Comparison of ENCODE assay signal across 21 cellular contexts in genomic region chr20:50585214-50585613, GRCh38.
DNase-seq lines count a peak whose midpoint lies in the region; ATAC-seq and TF ChIP-seq lines count a peak whose summit lies in the region.
"Had no signal": no experiment of that assay in that cellular context is flagged by ENCODE, and none has a peak within 500 bp of the region (broad histone marks: within the 10 kb centered on the region; RNA-seq: fewer than 3 reads in every experiment).

No MANE protein-coding gene starts in this region.

- no peak overlapping the region for H3K4me3 ChIP-seq in neutrophil (ENCODE audit: low read depth in 1 of 2, low read length in 1 of 2)
- H3K4me3 ChIP-seq: GM12878, GM23248 had no signal

- no peak for ATAC-seq in activated naive CD8-positive, alpha-beta T cell treated with anti-CD3 and anti-CD28 coated beads, Interleukin-2, amount 10 ng/mL, durations not matched to agents 7 days and 5 days (ENCODE audit: low read depth)
- ATAC-seq in activated naive CD8-positive, alpha-beta T cell treated with anti-CD3 and anti-CD28 coated beads, Interleukin-2, amount 50 U/mL, for 24 hours = no peak
- ATAC-seq: GM12878 had no signal

- no peaks in the 10 kb centered on the region for H3K27me3 Mint-ChIP-seq in activated naive CD8-positive, alpha-beta T cell treated with anti-CD3 and anti-CD28 coated beads, Interleukin-2, amount 10 ng/mL, durations not matched to agents 7 days and 5 days
- H3K27me3 Mint-ChIP-seq in activated naive CD8-positive, alpha-beta T cell treated with anti-CD3 and anti-CD28 coated beads, Interleukin-2, amount 50 U/mL, for 24 hours = no peaks in the 10 kb centered on the region
- no peaks in the 10 kb centered on the region for H3K27me3 Mint-ChIP-seq in chondrocyte (ENCODE audit: low read depth)

- no peaks in the 10 kb centered on the region for H3K27me3 ChIP-seq in neutrophil

- H3K9me3 ChIP-seq in neutrophil = no peaks in the 10 kb centered on the region

- no peaks in the 10 kb centered on the region for H3K9me3 Mint-ChIP-seq in activated naive CD8-positive, alpha-beta T cell treated with anti-CD3 and anti-CD28 coated beads, Interleukin-2, amount 10 ng/mL, durations not matched to agents 7 days and 5 days
- H3K9me3 Mint-ChIP-seq in activated naive CD8-positive, alpha-beta T cell treated with anti-CD3 and anti-CD28 coated beads, Interleukin-2, amount 50 U/mL, for 24 hours = no peaks in the 10 kb centered on the region
- H3K9me3 Mint-ChIP-seq in chondrocyte (ENCODE audit: low read depth) = no peaks in the 10 kb centered on the region
- H3K9me3 Mint-ChIP-seq: CD8-positive, alpha-beta memory T cell had no signal

- H3K36me3 ChIP-seq in neutrophil = peaks cover 91% of the 10 kb centered on the region

- TF ChIP-seq CTCF in chondrocyte (IDR thresholded peaks at IDR 0.05) (no peak), neutrophil (IDR thresholded peaks at IDR 0.05) (no peak)

- peak overlapping the region; percentile 28 for H3K27ac Mint-ChIP-seq in activated naive CD8-positive, alpha-beta T cell treated with anti-CD3 and anti-CD28 coated beads, Interleukin-2, amount 10 ng/mL, durations not matched to agents 7 days and 5 days
- H3K27ac Mint-ChIP-seq in activated naive CD8-positive, alpha-beta T cell treated with anti-CD3 and anti-CD28 coated beads, Interleukin-2, amount 50 U/mL, for 24 hours = no peak overlapping the region
- no peak overlapping the region for H3K27ac Mint-ChIP-seq in chondrocyte (ENCODE audit: unreplicated experiment)

- H3K27ac ChIP-seq in neutrophil = peak overlapping the region; percentile 47
- H3K27ac ChIP-seq: GM23248, HL-60, KMS-11 had no signal

- H3K36me3 Mint-ChIP-seq in activated naive CD8-positive, alpha-beta T cell treated with anti-CD3 and anti-CD28 coated beads, Interleukin-2, amount 10 ng/mL, durations not matched to agents 7 days and 5 days = peaks cover 10% of the 10 kb centered on the region
- H3K36me3 Mint-ChIP-seq in activated naive CD8-positive, alpha-beta T cell treated with anti-CD3 and anti-CD28 coated beads, Interleukin-2, amount 50 U/mL, for 24 hours (ENCODE audit: low read depth) = peaks cover 20% of the 10 kb centered on the region
- H3K36me3 Mint-ChIP-seq in chondrocyte (ENCODE audit: low read depth) = peaks cover 11% of the 10 kb centered on the region

- POLR2A ChIA-PET in activated naive CD8-positive, alpha-beta T cell treated with anti-CD3 and anti-CD28 coated beads, Interleukin-2, amount 10 ng/mL, durations not matched to agents 7 days and 5 days (lab: Charles Lee) = no interaction called here

- H3K4me3 Mint-ChIP-seq in activated naive CD8-positive, alpha-beta T cell treated with anti-CD3 and anti-CD28 coated beads, Interleukin-2, amount 10 ng/mL, durations not matched to agents 7 days and 5 days = no peak overlapping the region
- H3K4me3 Mint-ChIP-seq in activated naive CD8-positive, alpha-beta T cell treated with anti-CD3 and anti-CD28 coated beads, Interleukin-2, amount 50 U/mL, for 24 hours = no peak overlapping the region
- H3K4me3 Mint-ChIP-seq in chondrocyte (ENCODE audit: unreplicated experiment) = no peak overlapping the region
- H3K4me3 Mint-ChIP-seq: CD8-positive, alpha-beta memory T cell had no signal

- peaks cover 9% of the 10 kb centered on the region for H3K4me1 Mint-ChIP-seq in activated naive CD8-positive, alpha-beta T cell treated with anti-CD3 and anti-CD28 coated beads, Interleukin-2, amount 10 ng/mL, durations not matched to agents 7 days and 5 days
- no peaks in the 10 kb centered on the region for H3K4me1 Mint-ChIP-seq in activated naive CD8-positive, alpha-beta T cell treated with anti-CD3 and anti-CD28 coated beads, Interleukin-2, amount 50 U/mL, for 24 hours
- peaks cover 2% of the 10 kb centered on the region for H3K4me1 Mint-ChIP-seq in chondrocyte (ENCODE audit: low read depth)

- DNase-seq in activated naive CD8-positive, alpha-beta T cell treated with anti-CD3 and anti-CD28 coated beads, Interleukin-2, amount 10 ng/mL, durations not matched to agents 7 days and 5 days = no peak
- no peak for DNase-seq in activated naive CD8-positive, alpha-beta T cell treated with anti-CD3 and anti-CD28 coated beads, Interleukin-2, amount 50 U/mL, for 24 hours
- DNase-seq in chondrocyte (ENCODE audit: low spot score) = peak; percentile 46
- no peak for DNase-seq in cortex of kidney (lab: John Stamatoyannopoulos, UW)
- no peak for DNase-seq in NK-92 (lab: John Stamatoyannopoulos, UW; ENCODE audit: unreplicated experiment)
- DNase-seq in GM19240 (ENCODE audit: insufficient read length, low spot score) = no peak
- DNase-seq: ACHN, C1 segment of cervical spinal cord, EL, HCEC 1CT, NCI-H1436, NCI-H1930, NCI-H446 treated with DMSO at 0.1 percent for 48 hours, NCI-H748 treated with DMSO at 0.1 percent for 48 hours, SHP77 treated with DMSO at 0.1 percent for 48 hours had no signal

- peaks cover 13 to 14% of the 10 kb centered on the region in 2 experiments for H3K4me1 ChIP-seq in neutrophil (ENCODE audit: control insufficient read depth in 1 of 2, insufficient read depth in 1 of 2, low read depth in 1 of 2, low read length in 1 of 2)
